Comparison of ENCODE assay signal across 25 cellular contexts in the genomic region with DNA sequence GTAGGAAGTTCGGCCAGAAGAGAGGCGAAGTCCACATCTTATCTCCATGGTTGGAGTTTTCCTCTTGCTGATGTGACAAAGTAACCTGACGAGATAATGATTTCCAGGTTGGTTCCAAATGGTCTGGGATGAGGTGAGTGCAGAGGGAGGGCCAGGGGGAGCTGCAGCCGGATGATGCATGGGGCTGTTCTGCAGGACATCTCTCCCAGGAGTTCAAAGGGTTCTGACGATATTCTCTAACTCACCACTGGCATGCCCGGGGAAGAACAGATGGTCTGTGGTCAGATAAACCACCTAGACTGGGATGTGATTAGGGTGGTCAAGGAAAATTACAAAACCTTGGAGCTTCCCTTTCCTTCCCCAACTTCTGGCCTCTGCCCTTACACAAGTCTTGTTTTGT.
DNase-seq lines count a peak whose midpoint lies in the region; ATAC-seq and TF ChIP-seq lines count a peak whose summit lies in the region.
"Had no signal": no experiment of that assay in that cellular context is flagged by ENCODE, and none has a peak within 500 bp of the region (broad histone marks: within the 10 kb centered on the region; RNA-seq: fewer than 3 reads in every experiment).

No MANE protein-coding gene starts in this region.

- peaks cover 47% of the 10 kb centered on the region for H3K4me1 Mint-ChIP-seq in mesothelial cell of epicardium
- H3K4me1 Mint-ChIP-seq: activated CD8-positive, alpha-beta memory T cell treated with anti-CD3 and anti-CD28 coated beads, Interleukin-2, amount 10 ng/mL, durations not matched to agents 7 days and 5 days; activated naive CD4-positive, alpha-beta T cell treated with anti-CD3 and anti-CD28 coated beads, Interleukin-2, amount 50 U/mL, for 24 hours; CD8-positive, alpha-beta memory T cell had no signal

- ATAC-seq in HG02973 (IDR thresholded peaks at IDR 0.05; ENCODE audit: unreplicated experiment), result no peak
- ATAC-seq in HG02852 (IDR thresholded peaks at IDR 0.05; ENCODE audit: unreplicated experiment), result no peak
- ATAC-seq: activated CD8-positive, alpha-beta memory T cell treated with anti-CD3 and anti-CD28 coated beads, Interleukin-2, amount 10 ng/mL, durations not matched to agents 7 days and 5 days; body of pancreas; foreskin keratinocyte; psoas muscle; SK-N-SH treated with all-trans-retinoic acid at 6 μM for 48 hours had no signal

- peak overlapping the region; percentile 77 for H3K27ac Mint-ChIP-seq in mesothelial cell of epicardium
- H3K27ac Mint-ChIP-seq: activated CD4-positive, alpha-beta T cell treated with anti-CD3 and anti-CD28 coated beads, Interleukin-2, amount 10 ng/mL, durations not matched to agents 7 days and 5 days; activated CD8-positive, alpha-beta memory T cell treated with anti-CD3 and anti-CD28 coated beads, Interleukin-2, amount 10 ng/mL, durations not matched to agents 7 days and 5 days; activated naive CD4-positive, alpha-beta T cell treated with anti-CD3 and anti-CD28 coated beads, Interleukin-2, amount 50 U/mL, for 24 hours; CD8-positive, alpha-beta memory T cell had no signal

- no peaks in the 10 kb centered on the region for H3K36me3 Mint-ChIP-seq in mesothelial cell of epicardium
- H3K36me3 Mint-ChIP-seq: activated CD8-positive, alpha-beta memory T cell treated with anti-CD3 and anti-CD28 coated beads, Interleukin-2, amount 10 ng/mL, durations not matched to agents 7 days and 5 days; activated naive CD4-positive, alpha-beta T cell treated with anti-CD3 and anti-CD28 coated beads, Interleukin-2, amount 50 U/mL, for 24 hours; CD8-positive, alpha-beta memory T cell had no signal

- DNase-seq in A172 (ENCODE audit: low spot score), result peak; percentile 26
- DNase-seq in NCI-H226, result peak; percentile 86
- DNase-seq in choroid plexus epithelial cell (ENCODE audit: low read depth), result peak; percentile 53
- no peak for DNase-seq in mesothelial cell of epicardium (ENCODE audit: low spot score in 2 of 2, unreplicated experiment in 2 of 2)
- DNase-seq in activated CD8-positive, alpha-beta memory T cell treated with anti-CD3 and anti-CD28 coated beads for 24 hours, result no peak
- no peak for DNase-seq in activated CD8-positive, alpha-beta memory T cell treated with anti-CD3 and anti-CD28 coated beads, Interleukin-2, amount 50 U/mL, for 4 hours
- DNase-seq: activated CD4-positive, alpha-beta T cell treated with anti-CD3 and anti-CD28 coated beads, Interleukin-2, amount 10 ng/mL, durations not matched to agents 7 days and 5 days; activated CD8-positive, alpha-beta memory T cell treated with anti-CD3 and anti-CD28 coated beads, Interleukin-2, amount 10 ng/mL, durations not matched to agents 7 days and 5 days; AML-193; body of pancreas; CD8-positive, alpha-beta memory T cell; DMS153; erythroblast; foreskin keratinocyte; Kasumi-1; NCI-H1694 treated with DMSO at 0.1 percent for 48 hours; NCI-H2171 treated with DMSO at 0.1 percent for 48 hours; NCI-H69; psoas muscle; stimulated activated CD4-positive, alpha-beta T cell treated with anti-CD3 and anti-CD28 coated beads, Interleukin-1b, Interleukin-23, amount 100 ng/mL, for 48 hours had no signal

- no peak overlapping the region for H3K4me3 Mint-ChIP-seq in mesothelial cell of epicardium
- H3K4me3 Mint-ChIP-seq: activated CD4-positive, alpha-beta T cell treated with anti-CD3 and anti-CD28 coated beads, Interleukin-2, amount 10 ng/mL, durations not matched to agents 7 days and 5 days; activated CD8-positive, alpha-beta memory T cell treated with anti-CD3 and anti-CD28 coated beads, Interleukin-2, amount 10 ng/mL, durations not matched to agents 7 days and 5 days; activated naive CD4-positive, alpha-beta T cell treated with anti-CD3 and anti-CD28 coated beads, Interleukin-2, amount 50 U/mL, for 24 hours; CD8-positive, alpha-beta memory T cell had no signal

- no peak for TF ChIP-seq CTCF in choroid plexus epithelial cell (conservative IDR thresholded peaks at IDR 0.05; ENCODE audit: low read depth, low read length)
- TF ChIP-seq CTCF in mesothelial cell of epicardium (IDR thresholded peaks at IDR 0.05; ENCODE audit: unreplicated experiment), result no peak

- H3K4me3 ChIP-seq in choroid plexus epithelial cell (ENCODE audit: low read depth, low read length), result no peak overlapping the region
- H3K4me3 ChIP-seq: body of pancreas, psoas muscle, skin epidermis had no signal

- peaks cover 3% of the 10 kb centered on the region for H3K9me3 Mint-ChIP-seq in mesothelial cell of epicardium
- H3K9me3 Mint-ChIP-seq: activated CD4-positive, alpha-beta T cell treated with anti-CD3 and anti-CD28 coated beads, Interleukin-2, amount 10 ng/mL, durations not matched to agents 7 days and 5 days; activated naive CD4-positive, alpha-beta T cell treated with anti-CD3 and anti-CD28 coated beads, Interleukin-2, amount 50 U/mL, for 24 hours had no signal

- H3K27me3 Mint-ChIP-seq in mesothelial cell of epicardium (ENCODE audit: low read depth), result no peaks in the 10 kb centered on the region
- H3K27me3 Mint-ChIP-seq: activated CD4-positive, alpha-beta T cell treated with anti-CD3 and anti-CD28 coated beads, Interleukin-2, amount 10 ng/mL, durations not matched to agents 7 days and 5 days; activated CD8-positive, alpha-beta memory T cell treated with anti-CD3 and anti-CD28 coated beads, Interleukin-2, amount 10 ng/mL, durations not matched to agents 7 days and 5 days; activated naive CD4-positive, alpha-beta T cell treated with anti-CD3 and anti-CD28 coated beads, Interleukin-2, amount 50 U/mL, for 24 hours; CD8-positive, alpha-beta memory T cell had no signal

Comparison
In these comparisons a context has a peak if more than half of its experiments do, and no peak if none do; other contexts are left out.
1. DNase-seq: peak in A172 (single experiment), NCI-H226 (single experiment) and choroid plexus epithelial cell (single experiment); none in mesothelial cell of epicardium (0 of 2), activated CD8-positive, alpha-beta memory T cell treated with anti-CD3 and anti-CD28 coated beads for 24 hours (single experiment) and activated CD8-positive, alpha-beta memory T cell treated with anti-CD3 and anti-CD28 coated beads, Interleukin-2, amount 50 U/mL, for 4 hours (single experiment).